24 cellular contexts compared by ENCODE assay signal in the genomic region with DNA sequence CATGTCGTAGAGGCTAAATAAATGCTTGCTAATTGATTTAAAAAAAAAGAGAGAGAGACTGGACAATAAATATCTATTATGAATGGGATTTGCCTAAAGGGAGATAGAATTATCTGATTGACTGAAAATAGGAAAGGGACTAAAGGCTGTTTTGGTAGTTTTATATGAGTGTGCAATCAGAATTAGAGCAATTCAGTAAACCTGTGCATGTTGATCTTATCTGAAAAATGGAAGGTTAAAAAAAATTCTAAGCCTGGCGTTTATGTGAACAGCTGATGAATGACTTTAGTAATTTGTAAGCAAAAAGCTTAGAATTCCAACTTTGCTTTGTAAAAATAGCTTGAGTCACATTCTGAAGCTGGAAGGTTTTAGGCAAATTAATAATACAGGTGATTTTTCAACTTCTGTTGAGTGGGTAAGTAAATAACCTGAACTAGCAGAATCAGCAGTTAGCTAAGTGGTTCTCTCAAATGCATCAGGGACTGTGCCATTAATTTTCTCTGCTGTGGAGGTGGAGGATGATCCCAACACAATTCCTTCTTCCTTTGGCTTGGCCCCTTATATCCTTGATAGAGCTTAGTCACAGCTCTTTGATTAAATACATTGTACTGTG.
"Had no signal": no experiment of that assay in that cellular context is flagged by ENCODE, and none has a peak within 500 bp of the region (broad histone marks: within the 10 kb centered on the region; RNA-seq: fewer than 3 reads in every experiment).

No MANE protein-coding gene starts in this region.

- H3K27me3 Mint-ChIP-seq: natural killer cell treated with Interleukin-12 subunit alpha and Interleukin-12 subunit beta and Interleukin-15 and Interleukin-18, amount 100 ng/mL, for 72 hours had no signal

- ATAC-seq: natural killer cell treated with Interleukin-12 subunit alpha and Interleukin-12 subunit beta and Interleukin-15 and Interleukin-18, amount 100 ng/mL, for 72 hours; right cardiac atrium had no signal

- H3K4me3 ChIP-seq: coronary artery, left ventricle myocardium inferior, lung, neural progenitor cell, ovary, stomach, thoracic aorta, transverse colon had no signal

- H3K9ac ChIP-seq: neural progenitor cell had no signal

- H3K4me2 ChIP-seq: neural progenitor cell had no signal

- H3K4me3 Mint-ChIP-seq: endodermal cell; natural killer cell treated with Interleukin-12 subunit alpha and Interleukin-12 subunit beta and Interleukin-15 and Interleukin-18, amount 100 ng/mL, for 72 hours; neural progenitor cell had no signal

- H3K9me3 Mint-ChIP-seq: endodermal cell; natural killer cell treated with Interleukin-12 subunit alpha and Interleukin-12 subunit beta and Interleukin-15 and Interleukin-18, amount 100 ng/mL, for 72 hours; neural progenitor cell had no signal

- H3K36me3 Mint-ChIP-seq: natural killer cell treated with Interleukin-12 subunit alpha and Interleukin-12 subunit beta and Interleukin-15 and Interleukin-18, amount 100 ng/mL, for 72 hours had no signal

- DNase-seq: effector CD4-positive, alpha-beta T cell; endodermal cell; erythroblast; foreskin melanocyte; head of caudate nucleus; hippocampal formation; left ventricle myocardium inferior; mesenchymal stem cell; midbrain; nucleus accumbens; ovary; right cardiac atrium; small intestine; stimulated activated CD4-positive, alpha-beta T cell treated with anti-CD3 and anti-CD28 coated beads, Interleukin-12 subunit alpha, Interleukin-12 subunit beta, amount 100 ng/mL, for 4 hours; stimulated activated naive CD4-positive, alpha-beta T cell; stomach; substantia nigra; transverse colon had no signal

- H3K36me3 ChIP-seq: left ventricle myocardium inferior, neural progenitor cell, ovary, stomach, thoracic aorta, transverse colon had no signal

- FAIRE-seq: endothelial cell of umbilical vein, small intestine had no signal

- H3K4me1 ChIP-seq: left ventricle myocardium inferior, neural progenitor cell, transverse colon had no signal

- H3K27ac Mint-ChIP-seq: endodermal cell; natural killer cell treated with Interleukin-12 subunit alpha and Interleukin-12 subunit beta and Interleukin-15 and Interleukin-18, amount 100 ng/mL, for 72 hours; neural progenitor cell had no signal

- H3K27ac ChIP-seq: coronary artery, left ventricle myocardium inferior, neural progenitor cell, ovary, stomach, thoracic aorta, transverse colon had no signal

- H2AFZ ChIP-seq: neural progenitor cell had no signal

- H3K4me1 Mint-ChIP-seq: neural progenitor cell had no signal

- H3K27me3 ChIP-seq: neural progenitor cell, ovary, stomach, transverse colon had no signal

- H3K9me3 ChIP-seq: left ventricle myocardium inferior, ovary, stomach, thoracic aorta, transverse colon had no signal
